Comparison of ENCODE assay signal across 8 cellular contexts in the genomic region with DNA sequence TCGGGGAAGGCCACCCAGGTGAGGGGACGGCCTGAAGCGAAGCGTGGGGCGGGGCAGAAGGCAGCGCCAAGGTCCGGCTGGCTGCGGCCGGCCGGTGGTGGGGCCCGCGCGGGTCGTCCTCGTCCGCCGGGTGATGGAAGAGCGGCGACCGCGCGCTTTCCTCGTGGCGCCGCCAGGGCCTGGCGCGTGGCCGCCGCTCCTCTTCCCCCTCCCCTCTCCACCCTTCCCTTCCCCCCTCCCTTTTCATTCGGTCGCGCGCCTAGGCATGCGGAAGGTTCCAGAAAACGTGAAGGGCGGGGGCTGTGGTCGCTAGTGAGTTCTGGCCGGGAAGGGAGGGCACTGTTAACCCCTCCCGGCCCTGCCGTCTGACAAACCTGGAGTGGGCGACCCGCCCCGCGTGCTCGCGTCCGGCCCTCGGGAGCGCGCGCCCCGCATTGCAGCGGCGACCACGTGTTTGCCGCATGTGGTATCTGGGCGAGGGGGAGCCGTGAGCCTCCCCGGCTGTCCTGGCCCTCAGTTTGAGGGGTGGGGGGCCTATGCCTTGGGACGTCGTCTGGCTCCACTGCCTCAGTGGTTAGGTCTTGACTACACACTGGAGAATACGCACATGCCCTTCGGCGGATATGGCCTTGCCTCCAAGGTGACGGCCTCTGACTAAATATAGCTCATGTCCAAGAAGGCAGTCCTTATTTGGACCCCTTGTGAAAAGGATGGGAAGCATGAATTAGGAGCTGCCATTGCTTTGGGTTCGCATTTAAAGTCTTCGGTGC. TPM values are rescaled to one million over a fixed set of nuclear protein-coding genes. Genes with fewer than 3 reads are reported as not detected.
DNase-seq lines count a peak whose midpoint lies in the region; ATAC-seq and TF ChIP-seq lines count a peak whose summit lies in the region.

No MANE protein-coding gene starts in this region.

- peaks cover 9 to 38% of the 10 kb centered on the region in 2 donors for H3K36me3 ChIP-seq in gastroesophageal sphincter
- peaks cover 37% of the 10 kb centered on the region for H3K36me3 ChIP-seq in suprapubic skin

- peak overlapping the region; percentile 79 to 82 for H3K4me3 ChIP-seq in gastroesophageal sphincter
- H3K4me3 ChIP-seq in suprapubic skin = peak overlapping the region; percentile 79

- TF ChIP-seq CTCF in gastroesophageal sphincter (IDR thresholded peaks at IDR 0.05) = no peak
- no peak for TF ChIP-seq CTCF in suprapubic skin (IDR thresholded peaks at IDR 0.05)

- TF ChIP-seq EP300 in gastroesophageal sphincter (IDR thresholded peaks at IDR 0.05) (no peak), suprapubic skin (IDR thresholded peaks at IDR 0.05) (no peak)

- 0% methylated on average over 2 to 15 of the region's 67 CpGs for WGBS in gastroesophageal sphincter (ENCODE audit: low coverage in 1 of 2), 2 donors
- 0% methylated on average over 27 of the region's 67 CpGs for WGBS in suprapubic skin

- H3K27ac ChIP-seq in gastroesophageal sphincter (peak overlapping the region; percentile 96 to 98 (median 97)), suprapubic skin (peak overlapping the region; percentile 98)

- ATAC-seq in GM18873 (IDR thresholded peaks at IDR 0.05; ENCODE audit: low FRiP score, unreplicated experiment) (peak; percentile 20), HG03175 (IDR thresholded peaks at IDR 0.05; ENCODE audit: unreplicated experiment) (peak; percentile 29), gastroesophageal sphincter (peak; percentile 63)

- H3K4me1 ChIP-seq in gastroesophageal sphincter (peaks cover 8 to 60% (median 27%) of the 10 kb centered on the region in 3 donors), suprapubic skin (peaks cover 64% of the 10 kb centered on the region)

- TF ChIP-seq POLR2A in gastroesophageal sphincter (IDR thresholded peaks at IDR 0.05) = peak; percentile 29 to 43
- no peak for TF ChIP-seq POLR2A in suprapubic skin (IDR thresholded peaks at IDR 0.05)

- H3K9me3 ChIP-seq in gastroesophageal sphincter (no peaks in the 10 kb centered on the region), suprapubic skin (no peaks in the 10 kb centered on the region)

- DNase-seq in AG20443 (ENCODE audit: low spot score) (peak; percentile 65), RKO (ENCODE audit: low spot score) (peak; percentile 81), nucleus accumbens (lab: John Stamatoyannopoulos, UW) (peak in 52 of 56 donors; percentile 22 to 88 (median 65)), suprapubic skin (ENCODE audit: low spot score in 2 of 2) (peak; percentile 87)
- DNase-seq in activated gamma-delta T cell treated with anti-CD3 and anti-CD28 coated beads, Interleukin-2, amount 50 U/mL, for 16 hours (ENCODE audit: low read depth) = peak; percentile 64

- H3K27me3 ChIP-seq in gastroesophageal sphincter = no peaks in the 10 kb centered on the region
- H3K27me3 ChIP-seq in suprapubic skin = no peaks in the 10 kb centered on the region

RNA-seq across cellular contexts. Expression of gene MAT2A, which starts 0.6 kb away (rescaled TPM):
- total RNA-seq in gastroesophageal sphincter (100 to 1,000 TPM in 2 of 4 donors, 10 to 100 TPM in 2; 68.5 to 295 (median 130) TPM), suprapubic skin (100 to 1,000 TPM; 153 to 234 (median 167) TPM)

RNA-seq across cellular contexts. Expression of gene GGCX, which starts 21.7 kb away (rescaled TPM):
- total RNA-seq in gastroesophageal sphincter (10 to 100 TPM; 16.2 to 29.3 (median 24.3) TPM), suprapubic skin (10 to 100 TPM; 23.2 to 38.9 (median 27.7) TPM)

RNA-seq across cellular contexts. Expression of gene VAMP8, which starts 37.8 kb away (rescaled TPM):
- total RNA-seq in gastroesophageal sphincter (10 to 100 TPM in 2 of 4 donors, 1 to 10 TPM in 1, not detected in 1; 4.9 to 30.5 (median 13.6) TPM), suprapubic skin (100 to 1,000 TPM in 1 of 4 donors, 10 to 100 TPM in 3; 85.5 to 123 (median 96.0) TPM)

RNA-seq across cellular contexts. Expression of gene VAMP5, which starts 44.7 kb away (rescaled TPM):
- 10 to 100 TPM; 37.6 to 56.5 (median 51.2) TPM for total RNA-seq in gastroesophageal sphincter
- 10 to 100 TPM in 2 of 4 donors, 1 to 10 TPM in 2; 7.9 to 24.1 (median 14.0) TPM for total RNA-seq in suprapubic skin

RNA-seq across cellular contexts. Expression of gene RNF181, which starts 56.0 kb away (rescaled TPM):
- total RNA-seq in gastroesophageal sphincter (100 to 1,000 TPM; 113 to 174 (median 148) TPM), suprapubic skin (100 to 1,000 TPM in 3 of 4 donors, 10 to 100 TPM in 1; 89.9 to 127 (median 110) TPM)

Comparison
In these comparisons a context has a peak if more than half of its experiments do, and no peak if none do; other contexts are left out.
1. Peak in every context shown above with its lines: DNase-seq, ATAC-seq, H3K4me3 ChIP-seq and H3K27ac ChIP-seq.
2. POLR2A ChIP-seq: peak in gastroesophageal sphincter (2 of 2); none in suprapubic skin (0 of 2).